1 cellular context compared by ENCODE assay signal in the genomic region with DNA sequence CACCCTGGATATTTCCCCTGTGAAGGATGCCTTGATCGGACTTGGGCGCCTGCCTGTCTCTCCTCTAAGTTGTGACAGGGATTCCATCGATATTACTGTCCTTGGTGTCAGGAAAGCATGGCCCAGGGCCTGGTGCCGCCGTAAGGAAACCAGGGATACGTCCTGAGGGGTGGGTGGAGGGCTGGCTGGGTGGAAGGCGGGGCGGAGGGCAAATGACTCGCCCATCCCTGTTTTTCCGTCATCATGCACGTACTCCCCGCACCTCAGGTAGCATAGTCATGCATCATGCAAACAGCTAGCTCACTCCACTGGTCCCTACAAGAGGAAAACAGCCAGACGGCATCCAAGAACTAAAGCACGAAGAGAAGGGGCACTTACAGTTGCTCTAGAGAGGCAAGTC.
TF ChIP-seq lines count a peak whose summit lies in the region.

No MANE protein-coding gene starts in this region.

TF ChIP-seq in WTC11, 78 proteins besides CTCF, POLR2A, EP300 and RAD21 (continued from another document):
- TF ChIP-seq, protein P1, sequence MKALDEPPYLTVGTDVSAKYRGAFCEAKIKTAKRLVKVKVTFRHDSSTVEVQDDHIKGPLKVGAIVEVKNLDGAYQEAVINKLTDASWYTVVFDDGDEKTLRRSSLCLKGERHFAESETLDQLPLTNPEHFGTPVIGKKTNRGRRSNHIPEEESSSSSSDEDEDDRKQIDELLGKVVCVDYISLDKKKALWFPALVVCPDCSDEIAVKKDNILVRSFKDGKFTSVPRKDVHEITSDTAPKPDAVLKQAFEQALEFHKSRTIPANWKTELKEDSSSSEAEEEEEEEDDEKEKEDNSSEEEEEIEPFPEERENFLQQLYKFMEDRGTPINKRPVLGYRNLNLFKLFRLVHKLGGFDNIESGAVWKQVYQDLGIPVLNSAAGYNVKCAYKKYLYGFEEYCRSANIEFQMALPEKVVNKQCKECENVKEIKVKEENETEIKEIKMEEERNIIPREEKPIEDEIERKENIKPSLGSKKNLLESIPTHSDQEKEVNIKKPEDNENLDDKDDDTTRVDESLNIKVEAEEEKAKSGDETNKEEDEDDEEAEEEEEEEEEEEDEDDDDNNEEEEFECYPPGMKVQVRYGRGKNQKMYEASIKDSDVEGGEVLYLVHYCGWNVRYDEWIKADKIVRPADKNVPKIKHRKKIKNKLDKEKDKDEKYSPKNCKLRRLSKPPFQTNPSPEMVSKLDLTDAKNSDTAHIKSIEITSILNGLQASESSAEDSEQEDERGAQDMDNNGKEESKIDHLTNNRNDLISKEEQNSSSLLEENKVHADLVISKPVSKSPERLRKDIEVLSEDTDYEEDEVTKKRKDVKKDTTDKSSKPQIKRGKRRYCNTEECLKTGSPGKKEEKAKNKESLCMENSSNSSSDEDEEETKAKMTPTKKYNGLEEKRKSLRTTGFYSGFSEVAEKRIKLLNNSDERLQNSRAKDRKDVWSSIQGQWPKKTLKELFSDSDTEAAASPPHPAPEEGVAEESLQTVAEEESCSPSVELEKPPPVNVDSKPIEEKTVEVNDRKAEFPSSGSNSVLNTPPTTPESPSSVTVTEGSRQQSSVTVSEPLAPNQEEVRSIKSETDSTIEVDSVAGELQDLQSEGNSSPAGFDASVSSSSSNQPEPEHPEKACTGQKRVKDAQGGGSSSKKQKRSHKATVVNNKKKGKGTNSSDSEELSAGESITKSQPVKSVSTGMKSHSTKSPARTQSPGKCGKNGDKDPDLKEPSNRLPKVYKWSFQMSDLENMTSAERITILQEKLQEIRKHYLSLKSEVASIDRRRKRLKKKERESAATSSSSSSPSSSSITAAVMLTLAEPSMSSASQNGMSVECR (CRISPR knock-in tag; IDR thresholded peaks at IDR 0.05; ENCODE audit: borderline replicate concordance) = no peak
- TF ChIP-seq, protein P2, sequence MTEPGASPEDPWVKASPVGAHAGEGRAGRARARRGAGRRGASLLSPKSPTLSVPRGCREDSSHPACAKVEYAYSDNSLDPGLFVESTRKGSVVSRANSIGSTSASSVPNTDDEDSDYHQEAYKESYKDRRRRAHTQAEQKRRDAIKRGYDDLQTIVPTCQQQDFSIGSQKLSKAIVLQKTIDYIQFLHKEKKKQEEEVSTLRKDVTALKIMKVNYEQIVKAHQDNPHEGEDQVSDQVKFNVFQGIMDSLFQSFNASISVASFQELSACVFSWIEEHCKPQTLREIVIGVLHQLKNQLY (CRISPR knock-in tag; IDR thresholded peaks at IDR 0.05) = no peak
- TF ChIP-seq SMAD4 (CRISPR knock-in tag; IDR thresholded peaks at IDR 0.05) (no peak), SOX15 (CRISPR knock-in tag; IDR thresholded peaks at IDR 0.05) (no peak)
- TF ChIP-seq, protein P3, sequence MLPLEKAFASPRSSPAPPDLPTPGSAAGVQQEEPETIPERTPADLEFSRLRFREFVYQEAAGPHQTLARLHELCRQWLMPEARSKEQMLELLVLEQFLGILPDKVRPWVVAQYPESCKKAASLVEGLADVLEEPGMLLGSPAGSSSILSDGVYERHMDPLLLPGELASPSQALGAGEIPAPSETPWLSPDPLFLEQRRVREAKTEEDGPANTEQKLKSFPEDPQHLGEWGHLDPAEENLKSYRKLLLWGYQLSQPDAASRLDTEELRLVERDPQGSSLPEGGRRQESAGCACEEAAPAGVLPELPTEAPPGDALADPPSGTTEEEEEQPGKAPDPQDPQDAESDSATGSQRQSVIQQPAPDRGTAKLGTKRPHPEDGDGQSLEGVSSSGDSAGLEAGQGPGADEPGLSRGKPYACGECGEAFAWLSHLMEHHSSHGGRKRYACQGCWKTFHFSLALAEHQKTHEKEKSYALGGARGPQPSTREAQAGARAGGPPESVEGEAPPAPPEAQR (CRISPR knock-in tag; IDR thresholded peaks at IDR 0.05) = no peak
